ENCODE assay signal across 1 cellular context in the genomic region with DNA sequence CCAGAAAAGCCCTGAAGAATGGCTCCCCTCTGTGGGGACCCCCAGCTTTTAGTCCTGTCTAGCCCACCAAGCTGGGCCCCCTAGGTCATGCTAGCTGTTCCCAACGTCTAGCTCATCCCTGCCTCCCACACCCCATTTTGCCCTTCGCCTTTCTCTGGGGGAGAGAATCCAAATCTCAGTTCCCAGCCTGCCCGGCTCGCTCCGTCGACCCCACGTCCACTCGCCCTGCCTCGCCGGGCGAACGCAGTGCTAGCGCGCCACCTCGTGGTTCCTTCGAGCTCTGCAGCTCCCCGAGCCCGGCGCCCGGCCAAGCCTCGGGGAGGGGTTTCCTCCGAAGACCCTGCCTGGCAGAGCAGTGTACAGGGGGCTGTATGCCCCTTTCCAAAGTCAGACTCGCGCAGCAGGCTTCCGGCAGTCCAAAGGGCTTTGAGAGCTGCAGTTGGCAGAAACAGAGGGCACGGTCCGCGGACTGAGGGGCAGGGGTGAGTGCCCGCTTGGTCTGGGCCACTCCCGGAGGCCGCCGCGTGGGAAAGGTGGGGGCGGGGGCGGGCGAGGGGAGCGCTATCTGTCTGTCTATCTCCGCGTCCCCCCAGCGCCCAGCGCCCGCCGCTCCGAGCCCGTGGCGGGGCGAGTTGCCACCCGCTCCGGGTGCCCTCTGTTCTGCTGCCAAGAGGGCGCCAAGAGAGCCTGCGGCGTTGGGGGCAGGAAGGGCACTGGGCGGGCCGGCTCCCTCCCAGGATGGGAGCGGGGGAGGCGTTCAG.
TF ChIP-seq lines count a peak whose summit lies in the region.

No MANE protein-coding gene starts in this region.

TF ChIP-seq in IMR-90, 13 proteins besides CTCF, POLR2A, EP300 and RAD21:
- peak; percentile 49; the same call in 1 of the 2 replicates for TF ChIP-seq MAZ (IDR thresholded peaks at IDR 0.05; ENCODE audit: borderline replicate concordance, low read depth, low read length)
- no peak for TF ChIP-seq MAFK (IDR thresholded peaks at IDR 0.05; ENCODE audit: low read depth, low read length)
- peak; percentile 93 for TF ChIP-seq SMC3 (IDR thresholded peaks at IDR 0.05; ENCODE audit: low read depth, low read length)
